16 cellular contexts compared by ENCODE assay signal in the genomic region with DNA sequence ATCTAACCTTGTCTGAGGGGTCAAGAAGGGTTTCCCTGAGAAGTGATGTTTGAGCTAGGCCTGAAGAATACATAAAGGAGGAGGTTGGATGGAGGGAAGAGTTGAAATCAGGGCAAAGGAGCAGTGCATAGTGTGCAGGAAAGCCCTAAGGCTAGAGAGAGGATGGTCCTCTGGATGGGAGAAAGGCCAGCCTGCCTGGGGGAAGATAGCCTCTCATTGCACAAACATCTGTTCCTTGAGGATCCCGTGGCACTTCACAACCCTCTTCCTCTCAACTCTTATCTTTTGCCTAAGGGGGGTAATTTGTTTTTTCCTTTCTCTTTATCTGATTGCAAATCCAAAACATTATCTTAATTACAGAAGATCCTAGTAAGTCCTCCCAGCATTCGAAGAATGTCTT.
"Had no signal": no experiment of that assay in that cellular context is flagged by ENCODE, and none has a peak within 500 bp of the region (broad histone marks: within the 10 kb centered on the region; RNA-seq: fewer than 3 reads in every experiment).

No MANE protein-coding gene starts in this region.

- H3K9me3 ChIP-seq: stomach, thoracic aorta, uterus had no signal

- H3K27ac Mint-ChIP-seq: activated naive CD4-positive, alpha-beta T cell treated with anti-CD3 and anti-CD28 coated beads for 36 hours; activated T-cell treated with anti-CD3 and anti-CD28 coated beads, Interleukin-2, amount 50 U/mL, for 72 hours; brain; T-helper 17 cell had no signal

- H3K4me3 Mint-ChIP-seq: activated naive CD4-positive, alpha-beta T cell treated with anti-CD3 and anti-CD28 coated beads for 36 hours; activated T-cell treated with anti-CD3 and anti-CD28 coated beads, Interleukin-2, amount 50 U/mL, for 72 hours; brain; T-helper 17 cell had no signal

- H3K9ac ChIP-seq: parathyroid adenoma had no signal

- H3K27me3 Mint-ChIP-seq: brain, T-helper 17 cell had no signal

- H3K9me3 Mint-ChIP-seq: activated naive CD4-positive, alpha-beta T cell treated with anti-CD3 and anti-CD28 coated beads for 36 hours; activated T-cell treated with anti-CD3 and anti-CD28 coated beads, Interleukin-2, amount 50 U/mL, for 72 hours had no signal

- H3K36me3 ChIP-seq: thoracic aorta, uterus had no signal

- ATAC-seq: activated T-cell treated with anti-CD3 and anti-CD28 coated beads, Interleukin-2, amount 50 U/mL, for 72 hours; left ventricle myocardium superior; T-helper 17 cell had no signal

- H3K4me1 ChIP-seq: parathyroid adenoma, uterus had no signal

- H3K27me3 ChIP-seq: stomach, uterus had no signal

- H3K4me3 ChIP-seq: stomach, thoracic aorta, uterus had no signal

- H3K36me3 Mint-ChIP-seq: brain had no signal

- DNase-seq: activated CD4-positive, alpha-beta T cell treated with anti-CD3 and anti-CD28 coated beads, Interleukin-2, amount 50 U/mL, for 4 hours; activated CD8-positive, alpha-beta memory T cell treated with anti-CD3 and anti-CD28 coated beads, Interleukin-2, amount 50 U/mL, for 4 hours; activated naive CD4-positive, alpha-beta T cell treated with anti-CD3 and anti-CD28 coated beads for 36 hours; activated T-cell treated with anti-CD3 and anti-CD28 coated beads, Interleukin-2, amount 50 U/mL, for 72 hours; amygdala; cerebellar nuclear complex; dermis blood vessel endothelial cell; left ventricle myocardium superior; midbrain; stimulated activated CD4-positive, alpha-beta T cell treated with anti-CD3 and anti-CD28 coated beads, Interleukin-4, amount 100 ng/mL, for 4 hours; stomach; T-helper 17 cell; uterus had no signal
